8 cellular contexts compared by ENCODE assay signal in the genomic region with DNA sequence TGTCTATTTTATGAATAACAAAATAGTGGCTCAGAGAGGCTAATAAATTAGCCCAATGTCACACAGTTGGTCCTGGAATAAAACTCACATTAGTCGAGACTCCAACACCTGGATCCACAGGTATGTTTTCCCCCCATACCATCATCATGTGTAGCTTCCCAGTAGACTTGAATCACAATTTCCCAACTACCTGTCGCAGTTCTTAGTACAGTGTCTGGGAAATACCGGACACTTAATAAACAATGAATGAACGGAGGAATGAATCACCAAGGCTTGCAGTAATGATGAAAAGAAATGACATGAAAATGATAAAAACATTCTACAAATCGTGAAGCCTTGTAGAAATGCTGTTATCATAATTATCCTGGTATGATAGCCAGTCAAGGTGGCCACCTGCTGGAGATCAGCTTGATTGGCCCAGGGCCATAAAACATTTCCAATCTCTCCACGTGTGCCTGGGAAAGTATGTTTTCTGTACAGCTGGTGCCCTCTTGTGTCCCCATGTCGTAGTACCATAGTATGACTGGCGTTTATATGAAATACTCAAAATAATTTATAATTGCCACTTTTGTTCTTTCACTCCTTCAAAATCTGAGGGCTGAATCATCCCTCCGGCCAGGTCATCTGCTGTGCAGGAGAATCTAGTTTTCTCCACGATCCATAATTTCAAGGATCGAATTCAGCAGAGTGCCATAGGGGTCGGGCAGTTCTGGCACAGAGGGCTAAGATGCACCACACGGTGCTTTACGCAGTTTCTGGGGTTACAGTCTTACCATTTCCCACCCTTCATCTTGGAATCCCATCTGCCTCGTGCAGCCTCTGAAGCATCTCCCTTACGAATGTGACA.
A peak's percentile ranks its signal among the peaks of the same experiment; 100 is the strongest.
DNase-seq lines count a peak whose midpoint lies in the region; ATAC-seq, FAIRE-seq and TF ChIP-seq lines count a peak whose summit lies in the region.

No MANE protein-coding gene starts in this region.

- WGBS in heart right ventricle, 2 donors = 68% methylated on average over 16 of the region's 16 CpGs

- no peaks in the 10 kb centered on the region for H3K36me3 ChIP-seq in left ventricle myocardium inferior
- no peaks in the 10 kb centered on the region for H3K36me3 ChIP-seq in heart right ventricle
- H3K36me3 ChIP-seq in bronchial epithelial cell (ENCODE audit: control insufficient read depth, insufficient read depth, low read length) = no peaks in the 10 kb centered on the region

- H3K9me3 ChIP-seq in left ventricle myocardium inferior (replicated peaks) (no peaks in the 10 kb centered on the region), heart right ventricle (no peaks in the 10 kb centered on the region)

- H3K27ac ChIP-seq in left ventricle myocardium inferior (replicated peaks) = no peak overlapping the region
- H3K27ac ChIP-seq in heart right ventricle = no peak overlapping the region

- peaks cover 18% of the 10 kb centered on the region for H3K36me3 Mint-ChIP-seq in neural crest cell (ENCODE audit: low read depth)

- no peaks in the 10 kb centered on the region for H3K4me1 Mint-ChIP-seq in neural crest cell

- intact Hi-C loops in left ventricle myocardium inferior (cut with micrococcal nuclease) = no loop called here
- intact Hi-C loops in heart right ventricle (cut with DNase I) = loop anchor here in 1 of 10 donors (10.0 kb wide), 1 partner anchor 143 kb away; no protein-coding TSS in a partner anchor

- TF ChIP-seq CTCF in left ventricle myocardium inferior (IDR thresholded peaks at IDR 0.05; ENCODE audit: borderline replicate concordance) (peak; percentile 16), heart right ventricle (IDR thresholded peaks at IDR 0.05) (peak in 3 of 9 donors; percentile 13 to 22 (median 14)), bronchial epithelial cell (IDR thresholded peaks at IDR 0.05; ENCODE audit: insufficient read depth, low read length, severe bottlenecking) (peak; percentile 61), neural crest cell (conservative IDR thresholded peaks at IDR 0.05) (peak; percentile 63)

- no peaks in the 10 kb centered on the region for H3K9me3 Mint-ChIP-seq in neural crest cell

- H3K27ac Mint-ChIP-seq in neural crest cell (ENCODE audit: unreplicated experiment) = no peak overlapping the region

- DNase-seq in left ventricle myocardium inferior (no peak), heart right ventricle (no peak), NCI-H345 treated with DMSO at 0.1 percent for 48 hours (lab: John Stamatoyannopoulos, UW; ENCODE audit: unreplicated experiment) (peak; percentile 79), bronchial epithelial cell (ENCODE audit: low read depth) (peak; percentile 79), neural crest cell (ENCODE audit: low read depth, low spot score) (no peak), GM19240 (ENCODE audit: insufficient read length, low spot score) (no peak)

- H3K27me3 ChIP-seq in left ventricle myocardium inferior (ENCODE audit: low read depth) (no peaks in the 10 kb centered on the region), heart right ventricle (no peaks in the 10 kb centered on the region), bronchial epithelial cell (ENCODE audit: control insufficient read depth, insufficient read depth, low read length) (no peaks in the 10 kb centered on the region)

- H3K4me1 ChIP-seq in left ventricle myocardium inferior (no peaks in the 10 kb centered on the region), heart right ventricle (no peaks in the 10 kb centered on the region)

- FAIRE-seq in bronchial epithelial cell (lab: Jason Lieb, UNC) = peak; percentile 28

- no peak overlapping the region for H3K4me3 ChIP-seq in left ventricle myocardium inferior
- H3K4me3 ChIP-seq in heart right ventricle = no peak overlapping the region
- H3K4me3 ChIP-seq in bronchial epithelial cell (ENCODE audit: low read depth, low read length) = no peak overlapping the region

- ATAC-seq in heart right ventricle (no peak), HG02798 (IDR thresholded peaks at IDR 0.05; ENCODE audit: poor library complexity, unreplicated experiment) (no peak), GM21381 (IDR thresholded peaks at IDR 0.05; ENCODE audit: unreplicated experiment) (no peak)

- H3K27me3 Mint-ChIP-seq in neural crest cell (ENCODE audit: low read depth) = no peaks in the 10 kb centered on the region

- no peak overlapping the region for H3K4me3 Mint-ChIP-seq in neural crest cell

Comparison
In these comparisons a context has a peak if more than half of its experiments do, and no peak if none do; other contexts are left out.
1. DNase-seq: peak in NCI-H345 treated with DMSO at 0.1 percent for 48 hours (single experiment) and bronchial epithelial cell (single experiment); none in left ventricle myocardium inferior (single experiment), heart right ventricle (0 of 2), neural crest cell (single experiment) and GM19240 (single experiment).